Comparison of ENCODE assay signal across 8 cellular contexts in the genomic region with DNA sequence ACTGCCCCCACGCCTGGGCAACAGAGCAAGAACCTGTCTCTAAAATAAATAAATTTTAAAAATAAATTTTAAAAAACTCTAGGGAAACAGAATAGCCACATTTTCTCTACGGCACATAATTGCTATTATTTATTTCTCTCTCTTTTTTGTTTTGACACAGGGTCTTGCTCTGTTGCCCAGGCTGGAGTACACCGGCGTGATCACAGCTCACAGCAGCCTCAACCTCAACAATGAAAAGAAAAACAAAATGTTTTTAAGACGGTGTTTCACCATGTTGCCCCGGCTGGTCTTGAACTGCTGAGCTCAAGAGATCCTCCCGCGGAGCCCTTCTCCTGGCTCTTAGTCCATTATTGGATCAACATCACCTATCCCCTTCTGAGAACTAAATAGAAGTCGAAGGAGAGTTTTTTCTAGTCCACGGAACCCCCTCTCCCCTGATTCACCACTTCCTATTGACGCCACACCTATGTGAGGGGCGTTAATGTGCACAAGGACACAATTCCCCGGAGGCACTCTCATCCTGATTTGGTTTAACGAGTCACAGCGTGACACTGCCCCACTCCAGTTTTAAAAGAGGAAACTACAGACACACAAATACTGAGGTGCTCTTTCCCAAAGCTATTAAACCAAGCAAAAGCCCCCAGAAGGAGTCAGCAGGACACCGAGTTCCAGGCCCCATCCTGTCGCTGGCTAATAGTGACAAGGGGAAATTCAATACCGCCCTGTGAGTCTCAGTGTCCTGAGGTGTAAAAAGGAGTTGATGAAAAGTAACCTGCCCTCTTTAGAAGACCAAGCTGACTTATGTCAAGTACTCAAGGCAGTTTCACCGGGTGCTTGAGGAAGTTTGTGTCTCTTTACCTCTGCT. TPM values are rescaled to one million over a fixed set of nuclear protein-coding genes. Genes with fewer than 3 reads are reported as not detected.
A peak's percentile ranks its signal among the peaks of the same experiment; 100 is the strongest.
DNase-seq lines count a peak whose midpoint lies in the region; ATAC-seq and TF ChIP-seq lines count a peak whose summit lies in the region.

No MANE protein-coding gene starts in this region.

- peaks cover 22% of the 10 kb centered on the region for H3K36me3 Mint-ChIP-seq in T-helper 2 cell treated with Interferon-gamma antibody and Interleukin-4, amounts not matched to agents 5 μg/mL and 100 μg/mL, for 36 hours (ENCODE audit: low read depth)
- H3K36me3 Mint-ChIP-seq in natural killer cell = no peaks in the 10 kb centered on the region

- H3K4me3 Mint-ChIP-seq in T-helper 2 cell treated with Interferon-gamma antibody and Interleukin-4, amounts not matched to agents 5 μg/mL and 100 μg/mL, for 36 hours = peak overlapping the region; percentile 95
- H3K4me3 Mint-ChIP-seq in natural killer cell = peak overlapping the region; percentile 96

- ATAC-seq in natural killer cell (peak in 1 of 3 donors; percentile 8), HG03469 (IDR thresholded peaks at IDR 0.05; ENCODE audit: unreplicated experiment) (no peak)

- peak overlapping the region; percentile 87 for H3K27ac Mint-ChIP-seq in T-helper 2 cell treated with Interferon-gamma antibody and Interleukin-4, amounts not matched to agents 5 μg/mL and 100 μg/mL, for 36 hours
- peak overlapping the region; percentile 81 to 94 for H3K27ac Mint-ChIP-seq in natural killer cell

- H3K4me1 Mint-ChIP-seq in T-helper 2 cell treated with Interferon-gamma antibody and Interleukin-4, amounts not matched to agents 5 μg/mL and 100 μg/mL, for 36 hours (ENCODE audit: low read depth) = peaks cover 50% of the 10 kb centered on the region
- peaks cover 53 to 60% of the 10 kb centered on the region in 2 donors for H3K4me1 Mint-ChIP-seq in natural killer cell

- peak overlapping the region; percentile 92 for H3K4me3 ChIP-seq in AG10803 (ENCODE audit: low read length)

- peaks cover 5% of the 10 kb centered on the region for H3K27me3 Mint-ChIP-seq in T-helper 2 cell treated with Interferon-gamma antibody and Interleukin-4, amounts not matched to agents 5 μg/mL and 100 μg/mL, for 36 hours (ENCODE audit: low read depth)
- H3K27me3 Mint-ChIP-seq in natural killer cell (ENCODE audit: low read depth in 2 of 2) = no peaks in the 10 kb centered on the region

- H3K9me3 Mint-ChIP-seq in T-helper 2 cell treated with Interferon-gamma antibody and Interleukin-4, amounts not matched to agents 5 μg/mL and 100 μg/mL, for 36 hours = no peaks in the 10 kb centered on the region
- no peaks in the 10 kb centered on the region for H3K9me3 Mint-ChIP-seq in natural killer cell

- peak overlapping the region; percentile 98 for H3K27ac ChIP-seq in epithelial cell of prostate

- peak; percentile 27 for DNase-seq in AG10803 (ENCODE audit: low read depth)
- peak; percentile 56 for DNase-seq in GM20000 (ENCODE audit: low spot score)
- no peak for DNase-seq in T-helper 2 cell treated with Interferon-gamma antibody and Interleukin-4, amounts not matched to agents 5 μg/mL and 100 μg/mL, for 36 hours (ENCODE audit: low spot score)
- DNase-seq in epithelial cell of prostate (ENCODE audit: low read depth, low spot score) = no peak
- no peak for DNase-seq in natural killer cell
- DNase-seq in NCI-H187 treated with DMSO at 0.1 percent for 48 hours (lab: John Stamatoyannopoulos, UW) = no peak
- DNase-seq in D341Med (ENCODE audit: low spot score) = no peak

- intact Hi-C loops in natural killer cell (cut with micrococcal nuclease) = loop anchor here (1.0 to 5.0 kb wide), 3 partner anchors 11 to 653 kb away; a partner anchor contains a TSS

- TF ChIP-seq CTCF in AG10803 (conservative IDR thresholded peaks at IDR 0.05; ENCODE audit: low read length) (no peak), GM20000 (IDR thresholded peaks at IDR 0.05; ENCODE audit: extremely low read depth, missing control alignments) (no peak), natural killer cell (IDR thresholded peaks at IDR 0.05) (no peak)

RNA-seq across cellular contexts. Expression of a gene that starts 1.1 kb away (rescaled TPM):
- total RNA-seq in natural killer cell = 100 to 1,000 TPM; 143 to 203 (median 173) TPM

Comparison
In these comparisons a context has a peak if more than half of its experiments do, and no peak if none do; other contexts are left out.
1. DNase-seq: peak in AG10803 (single experiment) and GM20000 (single experiment); none in T-helper 2 cell treated with Interferon-gamma antibody and Interleukin-4, amounts not matched to agents 5 μg/mL and 100 μg/mL, for 36 hours (single experiment), epithelial cell of prostate (single experiment), natural killer cell (single experiment), NCI-H187 treated with DMSO at 0.1 percent for 48 hours (single experiment) and D341Med (single experiment).